8 cellular contexts compared by ENCODE assay signal in the genomic region with DNA sequence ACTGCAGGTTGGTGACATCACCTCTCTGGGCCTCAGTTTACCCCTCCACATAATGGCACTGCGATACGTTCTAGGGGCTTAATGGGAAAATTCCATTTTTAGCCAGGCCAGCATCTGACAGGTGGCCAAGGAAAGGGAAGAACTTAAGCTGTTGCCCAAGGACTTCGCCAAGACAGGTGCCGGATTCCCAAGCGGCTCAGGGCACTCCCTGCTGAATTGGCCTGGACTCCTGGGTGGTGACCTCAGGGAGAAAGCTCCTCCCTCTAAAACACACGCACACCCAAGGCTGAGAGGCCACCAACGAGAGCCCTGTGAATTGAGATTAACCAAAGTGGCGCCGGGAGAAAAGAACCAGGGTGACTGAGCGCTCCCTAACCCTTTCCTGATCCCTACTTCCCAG. TPM values are rescaled to one million over a fixed set of nuclear protein-coding genes. Genes with fewer than 3 reads are reported as not detected.
A peak's percentile ranks its signal among the peaks of the same experiment; 100 is the strongest.
DNase-seq lines count a peak whose midpoint lies in the region; ATAC-seq and TF ChIP-seq lines count a peak whose summit lies in the region.

No MANE protein-coding gene starts in this region.

- no peak overlapping the region for H3K23ac ChIP-seq in IMR-90 (ENCODE audit: low read depth, low read length)

- no peak for DNase-seq in AG04450 (ENCODE audit: low read depth, low spot score)
- no peak for DNase-seq in IMR-90
- DNase-seq in chondrocyte (ENCODE audit: low spot score): no peak
- DNase-seq in stimulated activated CD4-positive, alpha-beta T cell treated with anti-CD3 and anti-CD28 coated beads, Interleukin-15, amount 100 ng/mL, for 24 hours: no peak
- DNase-seq in activated gamma-delta T cell (lab: John Stamatoyannopoulos, UW): no peak
- DNase-seq in head of caudate nucleus: no peak
- no peak for DNase-seq in amniotic stem cell (lab: John Stamatoyannopoulos, UW)

- no peak overlapping the region for H2BK5ac ChIP-seq in IMR-90 (ENCODE audit: low read depth, low read length, poor library complexity, severe bottlenecking)

- dilution Hi-C loops in IMR-90 (cut with HindIII; ENCODE audit: low sequenced_read_pairs, unreplicated experiment): no loop called here

- POLR2A ChIA-PET in AG04450 (lab: Yijun Ruan, JAX): interaction anchor here (0.6 kb wide), 1 partner anchor 1026 kb away, joined by 4 read pairs; no protein-coding TSS in a partner anchor
- POLR2A ChIA-PET in IMR-90 (lab: Charles Lee; ENCODE audit: unreplicated experiment): no interaction called here

- TF ChIP-seq CTCF in AG04450 (IDR thresholded peaks at IDR 0.05; ENCODE audit: low read depth, low read length): no peak
- no peak for TF ChIP-seq CTCF in IMR-90 (conservative IDR thresholded peaks at IDR 0.05; ENCODE audit: low read depth, low read length)
- TF ChIP-seq CTCF in chondrocyte (IDR thresholded peaks at IDR 0.05): no peak

- H3K18ac ChIP-seq in IMR-90 (ENCODE audit: low read depth, low read length): no peak overlapping the region

- peaks cover 12% of the 10 kb centered on the region for H3K4me1 Mint-ChIP-seq in chondrocyte (ENCODE audit: low read depth)

- H3K27ac ChIP-seq in AG04450 (ENCODE audit: low read depth, low read length) (no peak overlapping the region), IMR-90 (ENCODE audit: insufficient read depth, low read length) (no peak overlapping the region), mucosa of rectum (ENCODE audit: low read depth in 2 of 2, low read length in 2 of 2) (peak overlapping the region; percentile 91 to 92)

- H3K36me3 Mint-ChIP-seq in chondrocyte (ENCODE audit: low read depth): no peaks in the 10 kb centered on the region

- no peak overlapping the region for H2BK15ac ChIP-seq in IMR-90 (ENCODE audit: low read depth, low read length)

- 76% methylated on average over 3 of the region's 10 CpGs; no CpG with 5 or more reads in 1 of the 2 experiments for WGBS in IMR-90 (ENCODE audit: extremely low coverage in 2 of 2, insufficient read length in 1 of 2), 2 experiments

- H4K20me1 ChIP-seq in IMR-90 (ENCODE audit: insufficient read depth, low read length): peaks cover 4% of the 10 kb centered on the region; the same call in 1 of the 2 replicates

- H4K5ac ChIP-seq in IMR-90 (ENCODE audit: low read depth, low read length): no peak overlapping the region

- no peak overlapping the region for H4K8ac ChIP-seq in IMR-90 (ENCODE audit: low read depth in 2 of 2, low read length in 2 of 2)

- H3K9ac ChIP-seq in IMR-90 (ENCODE audit: low read depth, low read length) (no peak overlapping the region), mucosa of rectum (ENCODE audit: low read depth in 1 of 2, low read length in 2 of 2) (peak overlapping the region; percentile 79 to 93)

- TF ChIP-seq POLR2A in IMR-90 (IDR thresholded peaks at IDR 0.05; ENCODE audit: low read depth, low read length): no peak

- peak overlapping the region; percentile 69 for H3K4me3 Mint-ChIP-seq in chondrocyte (ENCODE audit: unreplicated experiment)

- no peak overlapping the region for H2AFZ ChIP-seq in IMR-90 (replicated peaks; ENCODE audit: low read length, poor library complexity)

- H3K4me3 ChIP-seq in AG04450 (ENCODE audit: low read depth, low read length) (peak overlapping the region; percentile 77), IMR-90 (ENCODE audit: insufficient read depth, low read depth, low read length) (peak overlapping the region; percentile 94; the same call in 1 of the 2 replicates), mucosa of rectum (ENCODE audit: low read length in 2 of 2) (peak overlapping the region; percentile 77 to 86)

- H3K4me2 ChIP-seq in IMR-90 (ENCODE audit: low read depth, low read length): peak overlapping the region; percentile 90

- H2AK5ac ChIP-seq in IMR-90 (ENCODE audit: low read depth, low read length): no peak overlapping the region

- in situ Hi-C loops in IMR-90 (cut with MboI; ENCODE audit: low sequenced_read_pairs): loop anchor here (5.0 to 10.0 kb wide), 2 partner anchors 141 to 304 kb away; partner anchors contain the start of gene SSBP4

- H2BK120ac ChIP-seq in IMR-90 (ENCODE audit: low read depth, low read length): no peak overlapping the region

- H3K9me3 ChIP-seq in AG04450 (ENCODE audit: control insufficient read depth, insufficient read depth, low read length) (no peaks in the 10 kb centered on the region; the same call in 1 of the 2 replicates), IMR-90 (ENCODE audit: control insufficient read depth, insufficient read depth, low read length) (no peaks in the 10 kb centered on the region), mucosa of rectum (ENCODE audit: control insufficient read depth in 2 of 2, low read length in 2 of 2) (no peaks in the 10 kb centered on the region)

- H3K9me3 Mint-ChIP-seq in chondrocyte (ENCODE audit: low read depth): no peaks in the 10 kb centered on the region

- H3K56ac ChIP-seq in IMR-90 (ENCODE audit: extremely low read depth, insufficient read depth, low read length): no peak overlapping the region

- H3K36me3 ChIP-seq in IMR-90 (ENCODE audit: control insufficient read depth, insufficient read depth, low read length) (0 out of 2 replicates have a peak, but pooled peaks cover 3% of the 10 kb centered on the region), mucosa of rectum (ENCODE audit: control insufficient read depth in 2 of 2, insufficient read depth in 2 of 2, low read length in 2 of 2) (peaks cover 2 to 15% of the 10 kb centered on the region in 2 donors)

- BruUV-seq in IMR-90 (replicated peaks; lab: Mats Ljungman, UMichigan): no TSS peak

- no peaks in the 10 kb centered on the region; a peak in 1 of 4 replicates for H3K79me1 ChIP-seq in IMR-90 (ENCODE audit: low read depth in 1 of 2, low read length in 2 of 2)

- intact Hi-C loops in IMR-90 (cut with micrococcal nuclease): loop anchor here (5.0 kb wide), 1 partner anchor 41 kb away; the partner anchor contains the start of gene PIK3R2
- intact Hi-C loops in head of caudate nucleus (cut with DNase I): no loop called here

- H3K27ac Mint-ChIP-seq in chondrocyte (ENCODE audit: unreplicated experiment): no peak overlapping the region

- CTCF ChIA-PET in AG04450 (lab: Charles Lee) (interaction anchor here (0.7 to 2.0 kb wide), 11 partner anchors 10 to 218 kb away, joined by 3 to 8 read pairs (median 4); partner anchors contain the start of gene MAST3), IMR-90 (lab: Yijun Ruan, JAX) (interaction anchor here (0.6 kb wide), 1 partner anchor 1173 kb away, joined by 3 read pairs; no protein-coding TSS in a partner anchor)

- ATAC-seq in IMR-90 (ENCODE audit: low read depth): no peak

- H2BK20ac ChIP-seq in IMR-90 (ENCODE audit: low read depth, low read length): no peak overlapping the region

- TF ChIP-seq RAD21 in IMR-90 (IDR thresholded peaks at IDR 0.05; ENCODE audit: low read length): no peak

- H3K4me1 ChIP-seq in IMR-90 (ENCODE audit: control insufficient read depth, insufficient read depth, low read length): peaks cover 10% of the 10 kb centered on the region
- peaks cover 26 to 27% of the 10 kb centered on the region in 2 donors for H3K4me1 ChIP-seq in mucosa of rectum (ENCODE audit: control insufficient read depth in 2 of 2, insufficient read depth in 2 of 2, low read length in 2 of 2)

- no peaks in the 10 kb centered on the region for H3K27me3 Mint-ChIP-seq in chondrocyte (ENCODE audit: low read depth)

- H4K91ac ChIP-seq in IMR-90 (ENCODE audit: insufficient read depth, low read depth, low read length): no peak overlapping the region

- H3K27me3 ChIP-seq in AG04450 (ENCODE audit: control insufficient read depth, insufficient read depth, low read length) (peaks cover 3% of the 10 kb centered on the region), IMR-90 (ENCODE audit: control insufficient read depth, insufficient read depth, low read length) (no peaks in the 10 kb centered on the region), mucosa of rectum (ENCODE audit: control insufficient read depth in 2 of 2, insufficient read depth in 2 of 2, low read length in 2 of 2) (no peaks in the 10 kb centered on the region)

- H2AK9ac ChIP-seq in IMR-90 (replicated peaks; ENCODE audit: low read depth, low read length, poor library complexity): peak overlapping the region; percentile 84

- H3K14ac ChIP-seq in IMR-90 (replicated peaks; ENCODE audit: low read depth, low read length): no peak overlapping the region

- H3K4ac ChIP-seq in IMR-90 (ENCODE audit: low read depth, low read length): no peak overlapping the region

- no peaks in the 10 kb centered on the region for H3K9me1 ChIP-seq in IMR-90 (ENCODE audit: insufficient read depth, low read length)

TF ChIP-seq in IMR-90, 13 proteins besides CTCF, POLR2A, EP300 and RAD21 (continues in another document):
- no peak for TF ChIP-seq MAZ (IDR thresholded peaks at IDR 0.05; ENCODE audit: borderline replicate concordance, low read depth, low read length)
- no peak for TF ChIP-seq MAFK (IDR thresholded peaks at IDR 0.05; ENCODE audit: low read depth, low read length)
- TF ChIP-seq, protein P1, sequence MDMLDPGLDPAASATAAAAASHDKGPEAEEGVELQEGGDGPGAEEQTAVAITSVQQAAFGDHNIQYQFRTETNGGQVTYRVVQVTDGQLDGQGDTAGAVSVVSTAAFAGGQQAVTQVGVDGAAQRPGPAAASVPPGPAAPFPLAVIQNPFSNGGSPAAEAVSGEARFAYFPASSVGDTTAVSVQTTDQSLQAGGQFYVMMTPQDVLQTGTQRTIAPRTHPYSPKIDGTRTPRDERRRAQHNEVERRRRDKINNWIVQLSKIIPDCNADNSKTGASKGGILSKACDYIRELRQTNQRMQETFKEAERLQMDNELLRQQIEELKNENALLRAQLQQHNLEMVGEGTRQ (IDR thresholded peaks at IDR 0.05; ENCODE audit: low read depth, low read length): no peak

RNA-seq across cellular contexts. Expression of gene MAST3, which starts 13.3 kb away (rescaled TPM):
- polyA plus RNA-seq in AG04450 (2011; rRNA removed) (2.1 and 2.5 TPM in 2 replicates), IMR-90 (2012; rRNA removed) (3.9 and 4.3 TPM in 2 replicates)
- polyA minus RNA-seq in AG04450 (2011; rRNA and poly(A)+ RNA removed): 4.1 and 6.8 TPM in 2 replicates
- total RNA-seq in IMR-90 (2012; rRNA removed) (1.3 and 1.4 TPM in 2 replicates), chondrocyte (9.7 to 10.1 TPM (median 10.0 TPM) in 3 replicates)
- polyA plus RNA-seq in IMR-90 (2012; cell fraction: cytosol; rRNA removed): 2.5 and 4.0 TPM in 2 replicates
- 12.9 and 21.9 TPM in 2 replicates for polyA plus RNA-seq in IMR-90 (2012; cell fraction: nucleus; rRNA removed; ENCODE audit: low replicate concordance)

RNA-seq across cellular contexts. Expression of gene IL12RB1, which starts 24.1 kb away (rescaled TPM):
- polyA plus RNA-seq in AG04450 (2011; rRNA removed): 0.05 and 0.14 TPM in 2 replicates
- polyA minus RNA-seq in AG04450 (2011; rRNA and poly(A)+ RNA removed): not detected in 2 replicates
- total RNA-seq in IMR-90 (2012; rRNA removed): not detected in 2 replicates
- not detected in 2 replicates for polyA plus RNA-seq in IMR-90 (2012; rRNA removed)
- polyA plus RNA-seq in IMR-90 (2012; cell fraction: cytosol; rRNA removed): 0.08 TPM in 1 of 2 replicates, not detected in the other
- polyA plus RNA-seq in IMR-90 (2012; cell fraction: nucleus; rRNA removed; ENCODE audit: low replicate concordance): 0.11 TPM in 1 of 2 replicates, not detected in the other
- not detected in 3 replicates for total RNA-seq in chondrocyte

RNA-seq across cellular contexts. Expression of gene PIK3R2, which starts 42.1 kb away (rescaled TPM):
- polyA plus RNA-seq in AG04450 (2011; rRNA removed): 19.7 and 23.3 TPM in 2 replicates
- 11.5 and 12.1 TPM in 2 replicates for polyA minus RNA-seq in AG04450 (2011; rRNA and poly(A)+ RNA removed)
- 8.9 and 12.2 TPM in 2 replicates for total RNA-seq in IMR-90 (2012; rRNA removed)
- 25.1 and 27.7 TPM in 2 replicates for polyA plus RNA-seq in IMR-90 (2012; rRNA removed)
- 2.4 and 27.9 TPM in 2 replicates for polyA plus RNA-seq in IMR-90 (2012; cell fraction: cytosol; rRNA removed)
- polyA plus RNA-seq in IMR-90 (2012; cell fraction: nucleus; rRNA removed; ENCODE audit: low replicate concordance): 33.3 and 53.0 TPM in 2 replicates
- 67.6 to 96.3 TPM (median 73.1 TPM) in 3 replicates for total RNA-seq in chondrocyte

Comparison
In these comparisons a context has a peak if more than half of its experiments do, and no peak if none do; other contexts are left out.
1. H3K27ac ChIP-seq: peak in mucosa of rectum (2 of 2); none in AG04450 (single experiment) and IMR-90 (single experiment).
2. Peak in every context shown above with its lines, with median percentiles within 50 percentile points of each other: H3K4me3 ChIP-seq.